28 cellular contexts compared by ENCODE assay signal in genomic region chr10:100391163-100392002, GRCh38. TPM values are rescaled to one million over a fixed set of nuclear protein-coding genes. Genes with fewer than 3 reads are reported as not detected.
A peak's percentile ranks its signal among the peaks of the same experiment; 100 is the strongest.
DNase-seq lines count a peak whose midpoint lies in the region; ATAC-seq, FAIRE-seq and TF ChIP-seq lines count a peak whose summit lies in the region.
"Had no signal": no experiment of that assay in that cellular context is flagged by ENCODE, and none has a peak within 500 bp of the region (broad histone marks: within the 10 kb centered on the region; RNA-seq: fewer than 3 reads in every experiment).

No MANE protein-coding gene starts in this region.

- peaks cover 48% of the 10 kb centered on the region for H3K4me1 ChIP-seq in HepG2 (ENCODE audit: insufficient read depth, low read length)
- H3K4me1 ChIP-seq in sigmoid colon, result no peaks in the 10 kb centered on the region
- H3K4me1 ChIP-seq: BLaER1, Caco-2 had no signal

- no peak for ATAC-seq in activated naive CD8-positive, alpha-beta T cell treated with anti-CD3 and anti-CD28 coated beads, Interleukin-2, amount 10 ng/mL, durations not matched to agents 7 days and 5 days (ENCODE audit: low read depth)
- peak; percentile 79 for ATAC-seq in activated T-helper 17 cell treated with anti-CD3 and anti-CD28 coated beads, Interleukin-2, amount 50 U/mL, for 72 hours (replicated peaks)
- ATAC-seq in HepG2 (no peak), GM21717 (IDR thresholded peaks at IDR 0.05; ENCODE audit: unreplicated experiment) (no peak)
- ATAC-seq: GM12878 had no signal

- WGBS in HepG2 (ENCODE audit: low lambda C conversion rate), result 93% methylated on average over 4 of the region's 4 CpGs
- 82 to 91% methylated on average over 4 of the region's 4 CpGs for WGBS in sigmoid colon, 2 donors

- no TSS peak for BruUV-seq in HepG2 (replicated peaks; lab: Mats Ljungman, UMichigan)

- H3K27ac ChIP-seq in HepG2 (ENCODE audit: extremely low read length, insufficient read depth, low read length) (no peak overlapping the region), sigmoid colon (no peak overlapping the region)
- H3K27ac ChIP-seq: BLaER1, GM23248, HL-60, RWPE1 had no signal

- H3K36me3 Mint-ChIP-seq in activated naive CD8-positive, alpha-beta T cell treated with anti-CD3 and anti-CD28 coated beads, Interleukin-2, amount 10 ng/mL, durations not matched to agents 7 days and 5 days, result peaks cover 13% of the 10 kb centered on the region
- H3K36me3 Mint-ChIP-seq in activated naive CD8-positive, alpha-beta T cell treated with anti-CD3 and anti-CD28 coated beads for 36 hours, result peaks cover 2% of the 10 kb centered on the region
- H3K36me3 Mint-ChIP-seq in activated T-helper 17 cell treated with anti-CD3 and anti-CD28 coated beads, Interleukin-2, amount 50 U/mL, for 72 hours (ENCODE audit: low read depth), result no peaks in the 10 kb centered on the region
- H3K36me3 Mint-ChIP-seq: CD4-positive, alpha-beta memory T cell had no signal

- no peak for DNase-seq in activated naive CD8-positive, alpha-beta T cell treated with anti-CD3 and anti-CD28 coated beads, Interleukin-2, amount 10 ng/mL, durations not matched to agents 7 days and 5 days
- DNase-seq in activated naive CD8-positive, alpha-beta T cell treated with anti-CD3 and anti-CD28 coated beads for 36 hours, result no peak
- DNase-seq in HepG2 (ENCODE audit: low spot score) (no peak), NCI-H146 (lab: John Stamatoyannopoulos, UW) (no peak), sigmoid colon (no peak)
- DNase-seq: ACHN; Caco-2; CD4-positive, alpha-beta memory T cell; DMS 273 treated with DMSO at 0.1 percent for 48 hours; DND-41; GM23248; KG1; NCI-H1092; NCI-H1436; NCI-H2029 treated with DMSO at 0.1 percent for 48 hours; NCI-H2171; NCI-H345; NCI-H524; NCI-H774; NK-92 treated with Interleukin-12 subunit alpha and Interleukin-12 subunit beta, amount 100 ng/mL, for 24 hours; SHP77 treated with DMSO at 0.1 percent for 48 hours had no signal

- no peaks in the 10 kb centered on the region for H3K27me3 ChIP-seq in HepG2 (ENCODE audit: control insufficient read depth in 1 of 2, insufficient read depth in 2 of 2, low read length in 2 of 2)
- no peaks in the 10 kb centered on the region for H3K27me3 ChIP-seq in sigmoid colon
- H3K27me3 ChIP-seq: BLaER1 had no signal

- in situ Hi-C loops in HepG2 (cut with HindIII; ENCODE audit: extremely low pct_ligation_motif_present, low pct_unique_long_range_greater_than_20kb), result no loop called here

- H3K36me3 ChIP-seq in HepG2 (replicated peaks in 1 of 2; ENCODE audit: control insufficient read depth in 1 of 2, insufficient read depth in 2 of 2, low read length in 2 of 2) (no peaks in the 10 kb centered on the region; a peak in 1 of 5 replicates), sigmoid colon (no peaks in the 10 kb centered on the region)

- no peaks in the 10 kb centered on the region for H3K79me2 ChIP-seq in HepG2 (ENCODE audit: insufficient read depth, low read length)

- POLR2A ChIA-PET in activated naive CD8-positive, alpha-beta T cell treated with anti-CD3 and anti-CD28 coated beads, Interleukin-2, amount 10 ng/mL, durations not matched to agents 7 days and 5 days (lab: Charles Lee), result interaction anchor here (0.5 to 1.6 kb wide), 2 partner anchors 8 to 45 kb away, joined by 3 to 6 read pairs; partner anchors contain the start of gene SCD
- POLR2A ChIA-PET in HepG2 (lab: Yijun Ruan, JAX), result interaction anchor here (1.1 to 2.6 kb wide), 4 partner anchors 18 to 45 kb away, joined by 3 to 26 read pairs (median 6); partner anchors contain the start of gene SCD

- H3K4me1 Mint-ChIP-seq in activated naive CD8-positive, alpha-beta T cell treated with anti-CD3 and anti-CD28 coated beads, Interleukin-2, amount 10 ng/mL, durations not matched to agents 7 days and 5 days, result peaks cover 4% of the 10 kb centered on the region
- H3K4me1 Mint-ChIP-seq in activated naive CD8-positive, alpha-beta T cell treated with anti-CD3 and anti-CD28 coated beads for 36 hours, result peaks cover 2% of the 10 kb centered on the region
- H3K4me1 Mint-ChIP-seq in activated T-helper 17 cell treated with anti-CD3 and anti-CD28 coated beads, Interleukin-2, amount 50 U/mL, for 72 hours, result no peaks in the 10 kb centered on the region

- TF ChIP-seq CTCF in HepG2 (CRISPR knock-in tag; IDR thresholded peaks at IDR 0.05) (no peak), sigmoid colon (IDR thresholded peaks at IDR 0.05) (no peak)

- H3K4me3 ChIP-seq in HepG2 (replicated peaks in 1 of 3; ENCODE audit: insufficient read depth in 1 of 3, low read depth in 2 of 3, low read length in 3 of 3) (no peak overlapping the region), sigmoid colon (no peak overlapping the region)
- H3K4me3 ChIP-seq: BLaER1, GM12878, GM23248, HAP-1 had no signal

- no peak overlapping the region for H3K9ac ChIP-seq in HepG2 (ENCODE audit: insufficient read depth, low read depth, low read length)
- H3K9ac ChIP-seq: BLaER1, GM23248 had no signal

- no peak for TF ChIP-seq POLR2A in HepG2 (IDR thresholded peaks at IDR 0.05; ENCODE audit: insufficient read depth in 1 of 2, low read depth in 2 of 2, low read length in 2 of 2)
- no peak for TF ChIP-seq POLR2A in sigmoid colon (IDR thresholded peaks at IDR 0.05)

- intact Hi-C loops in HepG2 (cut with micrococcal nuclease; ENCODE audit: unreplicated experiment) (no loop called here), sigmoid colon (cut with DNase I) (no loop called here)

- H3K9me3 ChIP-seq in HepG2 (ENCODE audit: low read length) (no peaks in the 10 kb centered on the region), sigmoid colon (peaks cover 0 to 2% (median 0%) of the 10 kb centered on the region in 4 donors)
- H3K9me3 ChIP-seq: BLaER1, Caco-2, HAP-1 had no signal

- no peak for TF ChIP-seq RAD21 in HepG2 (CRISPR knock-in tag; IDR thresholded peaks at IDR 0.05)

- FAIRE-seq in HepG2 (lab: Jason Lieb, UNC), result no peak
- FAIRE-seq: GM12878 had no signal

- no peak overlapping the region for H3K4me3 Mint-ChIP-seq in activated naive CD8-positive, alpha-beta T cell treated with anti-CD3 and anti-CD28 coated beads, Interleukin-2, amount 10 ng/mL, durations not matched to agents 7 days and 5 days
- H3K4me3 Mint-ChIP-seq in activated naive CD8-positive, alpha-beta T cell treated with anti-CD3 and anti-CD28 coated beads for 36 hours, result no peak overlapping the region
- no peak overlapping the region for H3K4me3 Mint-ChIP-seq in activated T-helper 17 cell treated with anti-CD3 and anti-CD28 coated beads, Interleukin-2, amount 50 U/mL, for 72 hours
- H3K4me3 Mint-ChIP-seq: CD4-positive, alpha-beta memory T cell had no signal

- no peaks in the 10 kb centered on the region for H3K27me3 Mint-ChIP-seq in activated naive CD8-positive, alpha-beta T cell treated with anti-CD3 and anti-CD28 coated beads, Interleukin-2, amount 10 ng/mL, durations not matched to agents 7 days and 5 days
- no peaks in the 10 kb centered on the region for H3K27me3 Mint-ChIP-seq in activated naive CD8-positive, alpha-beta T cell treated with anti-CD3 and anti-CD28 coated beads for 36 hours
- no peaks in the 10 kb centered on the region for H3K27me3 Mint-ChIP-seq in activated T-helper 17 cell treated with anti-CD3 and anti-CD28 coated beads, Interleukin-2, amount 50 U/mL, for 72 hours
- H3K27me3 Mint-ChIP-seq: CD4-positive, alpha-beta memory T cell had no signal

- no peaks in the 10 kb centered on the region for H4K20me1 ChIP-seq in HepG2 (ENCODE audit: insufficient read depth, low read length)
- H4K20me1 ChIP-seq: BLaER1 had no signal

- TF ChIP-seq EP300 in HepG2 (IDR thresholded peaks at IDR 0.05; ENCODE audit: low read depth in 2 of 2, low read length in 2 of 2) (no peak), HepG2 (CRISPR knock-in tag; IDR thresholded peaks at IDR 0.05; ENCODE audit: borderline replicate concordance) (no peak), sigmoid colon (IDR thresholded peaks at IDR 0.05) (no peak)

- H3K27ac Mint-ChIP-seq in activated naive CD8-positive, alpha-beta T cell treated with anti-CD3 and anti-CD28 coated beads, Interleukin-2, amount 10 ng/mL, durations not matched to agents 7 days and 5 days, result peak overlapping the region; percentile 8
- no peak overlapping the region for H3K27ac Mint-ChIP-seq in activated naive CD8-positive, alpha-beta T cell treated with anti-CD3 and anti-CD28 coated beads for 36 hours
- peak overlapping the region; percentile 3 for H3K27ac Mint-ChIP-seq in activated T-helper 17 cell treated with anti-CD3 and anti-CD28 coated beads, Interleukin-2, amount 50 U/mL, for 72 hours

- no peak overlapping the region for H3K4me2 ChIP-seq in HepG2 (ENCODE audit: low read depth, low read length)
- H3K4me2 ChIP-seq: BLaER1 had no signal

- H3K9me3 Mint-ChIP-seq in activated naive CD8-positive, alpha-beta T cell treated with anti-CD3 and anti-CD28 coated beads, Interleukin-2, amount 10 ng/mL, durations not matched to agents 7 days and 5 days, result no peaks in the 10 kb centered on the region
- no peaks in the 10 kb centered on the region for H3K9me3 Mint-ChIP-seq in activated naive CD8-positive, alpha-beta T cell treated with anti-CD3 and anti-CD28 coated beads for 36 hours
- no peaks in the 10 kb centered on the region for H3K9me3 Mint-ChIP-seq in activated T-helper 17 cell treated with anti-CD3 and anti-CD28 coated beads, Interleukin-2, amount 50 U/mL, for 72 hours
- H3K9me3 Mint-ChIP-seq: CD4-positive, alpha-beta memory T cell had no signal

- CTCF ChIA-PET in HepG2 (lab: Yijun Ruan, JAX; ENCODE audit: low intra/inter-chr PET ratio, low total read pairs), result no interaction called here

- H2AFZ ChIP-seq in HepG2 (ENCODE audit: low read length), result no peak overlapping the region
- H2AFZ ChIP-seq: GM23248 had no signal

RNA-seq across cellular contexts. Expression of gene SCD, which starts 44.4 kb away (rescaled TPM):
- total RNA-seq in activated naive CD8-positive, alpha-beta T cell treated with anti-CD3 and anti-CD28 coated beads, Interleukin-2, amount 10 ng/mL, durations not matched to agents 7 days and 5 days, result 100 to 1,000 TPM; 212 to 220 TPM
- total RNA-seq in activated naive CD8-positive, alpha-beta T cell treated with anti-CD3 and anti-CD28 coated beads for 36 hours, result 100 to 1,000 TPM; 231 to 232 TPM
- total RNA-seq in activated T-helper 17 cell treated with anti-CD3 and anti-CD28 coated beads, Interleukin-2, amount 50 U/mL, for 72 hours, result 100 to 1,000 TPM in 1 of 2 donors, 10 to 100 TPM in 1; 99.1 to 160 TPM
- total RNA-seq in HepG2 (2016; rRNA removed; fragmentation: Illumina TruSeq; extraction: Trizol) (338 and 492 TPM in 2 replicates), sigmoid colon (10 to 100 TPM in 3 of 4 donors, 1 to 10 TPM in 1; 4.8 to 28.5 (median 12.5) TPM)
- total RNA-seq in HepG2 (2016; cell fraction: cytosol; rRNA removed; fragmentation: Illumina TruSeq; extraction: Trizol; ENCODE audit: low read depth), result 31.9 and 37.2 TPM in 2 replicates
- 303 and 473 TPM in 2 replicates for total RNA-seq in HepG2 (2016; cell fraction: insoluble cytoplasmic fraction; rRNA removed; fragmentation: Illumina TruSeq; extraction: Trizol)
- 175 and 195 TPM in 2 replicates for total RNA-seq in HepG2 (2016; cell fraction: membrane; rRNA removed; fragmentation: Illumina TruSeq; extraction: Trizol)
- 532 and 631 TPM in 2 replicates for total RNA-seq in HepG2 (2016; cell fraction: nucleus; rRNA removed; fragmentation: Illumina TruSeq; extraction: Trizol)
- polyA plus RNA-seq in HepG2 (2011; rRNA removed) (512 and 596 TPM in 2 replicates), sigmoid colon (100 to 1,000 TPM in 1 of 3 donors, 10 to 100 TPM in 1, 1 to 10 TPM in 1; 4.2 to 199 (median 15.7) TPM)
- 368 and 565 TPM in 2 replicates for polyA plus RNA-seq in HepG2 (2011; cell fraction: cytosol; rRNA removed)
- polyA plus RNA-seq in HepG2 (2011; cell fraction: nucleus; rRNA removed), result 147 and 228 TPM in 2 replicates
- 585 and 769 TPM in 2 replicates for polyA plus RNA-seq in HepG2 (2012)
- 36.1 and 38.4 TPM in 2 replicates for polyA plus RNA-seq in HepG2 (2016; cell fraction: cytosol; fragmentation: Illumina TruSeq; extraction: Trizol; ENCODE audit: low read depth)
- polyA plus RNA-seq in HepG2 (2016; cell fraction: insoluble cytoplasmic fraction; fragmentation: Illumina TruSeq; extraction: Trizol; ENCODE audit: low read depth), result 315 and 357 TPM in 2 replicates
- 107 and 124 TPM in 2 replicates for polyA plus RNA-seq in HepG2 (2016; cell fraction: membrane; fragmentation: Illumina TruSeq; extraction: Trizol; ENCODE audit: low read depth)
- polyA plus RNA-seq in HepG2 (2016; cell fraction: nucleus; fragmentation: Illumina TruSeq; extraction: Trizol; ENCODE audit: insufficient read depth, low read depth), result 708 and 740 TPM in 2 replicates
- polyA minus RNA-seq in HepG2 (2011; rRNA and poly(A)+ RNA removed; ENCODE audit: low replicate concordance), result 748 and 1,007 TPM in 2 replicates
- 527 and 633 TPM in 2 replicates for polyA minus RNA-seq in HepG2 (2011; cell fraction: cytosol; rRNA and poly(A)+ RNA removed)
- 165 and 293 TPM in 2 replicates for polyA minus RNA-seq in HepG2 (2011; cell fraction: nucleus; rRNA and poly(A)+ RNA removed)
